In genomic region chr17:7955414-7956042, GRCh38 we compare ENCODE assay signal across 1 cellular context.
TF ChIP-seq lines count a peak whose summit lies in the region.

No MANE protein-coding gene starts in this region.

TF ChIP-seq in HepG2, 621 proteins besides CTCF, POLR2A, EP300 and RAD21:
- TF ChIP-seq HBP1 (CRISPR knock-in tag; IDR thresholded peaks at IDR 0.05; ENCODE audit: low read depth) (no peak), TEAD3 (CRISPR knock-in tag; optimal IDR thresholded peaks at IDR 0.05; ENCODE audit: borderline replicate concordance) (no peak), SIN3B (IDR thresholded peaks at IDR 0.05; ENCODE audit: low read length) (no peak), ZNF605 (CRISPR knock-in tag; IDR thresholded peaks at IDR 0.05) (no peak), HNRNPH1 (optimal IDR thresholded peaks at IDR 0.05; ENCODE audit: low read depth, low read length) (no peak), XRCC5 (optimal IDR thresholded peaks at IDR 0.05; ENCODE audit: low read length) (no peak), UBTF (CRISPR knock-in tag; IDR thresholded peaks at IDR 0.05) (no peak), ZNF550 (CRISPR knock-in tag; IDR thresholded peaks at IDR 0.05; ENCODE audit: borderline replicate concordance) (no peak), ZNF503 (CRISPR knock-in tag; IDR thresholded peaks at IDR 0.05) (no peak), ELF4 (CRISPR knock-in tag; IDR thresholded peaks at IDR 0.05; ENCODE audit: borderline replicate concordance) (no peak), ZNF281 (CRISPR knock-in tag; IDR thresholded peaks at IDR 0.05; ENCODE audit: borderline replicate concordance) (no peak), ZNF687 (CRISPR knock-in tag; IDR thresholded peaks at IDR 0.05) (no peak), FOXK1 (CRISPR knock-in tag; IDR thresholded peaks at IDR 0.05; ENCODE audit: borderline replicate concordance, low read depth) (no peak), ZMYM3 (CRISPR knock-in tag; IDR thresholded peaks at IDR 0.05) (no peak)
